In the genomic region with DNA sequence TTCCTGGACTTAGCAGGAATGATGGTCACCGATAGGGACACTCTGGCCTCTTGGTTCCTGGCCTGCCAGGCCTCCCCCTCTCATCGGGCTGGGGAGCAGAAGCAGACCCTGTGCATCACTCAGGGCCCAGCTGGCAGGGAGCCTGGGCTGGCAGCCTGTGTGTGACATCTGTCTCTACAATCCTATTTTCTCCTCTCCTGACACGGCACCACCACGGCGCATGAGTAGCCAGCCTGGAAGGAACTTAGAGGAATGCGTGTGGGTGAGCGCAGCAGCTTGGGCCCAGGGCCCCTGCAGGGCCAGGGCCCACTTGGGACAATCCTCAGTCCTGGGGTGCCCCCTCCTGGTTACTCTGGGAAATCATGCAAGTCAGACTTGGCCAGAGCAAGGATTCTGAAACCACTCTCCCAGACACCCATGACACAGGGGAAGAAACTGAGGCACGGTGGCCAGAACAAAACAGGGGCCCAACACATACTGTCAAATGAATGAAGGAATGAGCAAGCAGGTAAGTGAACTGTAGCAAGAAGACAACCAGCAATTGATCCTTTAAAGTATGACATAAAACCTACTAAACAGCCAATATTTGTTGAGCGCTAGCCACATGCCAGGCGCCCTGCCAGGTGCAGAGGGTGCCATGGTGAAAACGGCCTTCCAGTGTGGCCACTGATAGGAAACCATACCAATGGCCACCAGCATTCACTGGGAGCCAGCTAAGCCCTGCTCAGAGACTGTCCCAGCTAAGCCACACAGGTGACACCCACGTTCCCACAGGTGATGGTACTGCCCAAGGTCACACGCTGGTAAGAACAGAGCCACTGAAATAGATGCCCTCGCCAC, we compare ENCODE assay signal across 8 cellular contexts. TPM values are rescaled to one million over a fixed set of nuclear protein-coding genes. Genes with fewer than 3 reads are reported as not detected.
A peak's percentile ranks its signal among the peaks of the same experiment; 100 is the strongest.
DNase-seq lines count a peak whose midpoint lies in the region; ATAC-seq, FAIRE-seq and TF ChIP-seq lines count a peak whose summit lies in the region.

No MANE protein-coding gene starts in this region.

- peak overlapping the region; percentile 58 for H3K56ac ChIP-seq in mesendoderm (ENCODE audit: low read length)

- CTCF ChIA-PET in activated CD8-positive, alpha-beta T cell treated with anti-CD3 and anti-CD28 coated beads, Interleukin-2, amount 10 ng/mL, durations not matched to agents 7 days and 5 days (lab: Charles Lee) = interaction anchor here (0.8 to 7.0 kb wide), 12 partner anchors 9 to 375 kb away, joined by 3 to 146 read pairs (median 4); no protein-coding TSS in a partner anchor

- peak; percentile 82 for DNase-seq in GM12891 (ENCODE audit: insufficient read length, low spot score)
- peak; percentile 12 for DNase-seq in NCI-H526 treated with DMSO at 0.1 percent for 48 hours (lab: John Stamatoyannopoulos, UW)
- DNase-seq in activated CD8-positive, alpha-beta T cell treated with anti-CD3 and anti-CD28 coated beads, Interleukin-2, amount 10 ng/mL, durations not matched to agents 7 days and 5 days = peak; percentile 80
- DNase-seq in effector memory CD4-positive, alpha-beta T cell = peak; percentile 45 to 60 (median 53)
- peak; percentile 82 for DNase-seq in mesendoderm
- DNase-seq in stimulated activated CD8-positive, alpha-beta memory T cell treated with anti-CD3 and anti-CD28 coated beads, Interleukin-15, amount 100 ng/mL, for 4 hours (ENCODE audit: low read depth in 2 of 2) = peak; percentile 26 to 52
- no peak for DNase-seq in NCI-H187 treated with DMSO at 0.1 percent for 48 hours (lab: John Stamatoyannopoulos, UW)

- FAIRE-seq in GM12891 (lab: Jason Lieb, UNC) = peak; percentile 95

- peak overlapping the region; percentile 9 for H3K9ac ChIP-seq in mesendoderm (ENCODE audit: low read length)

- no peak overlapping the region for H3K18ac ChIP-seq in mesendoderm (ENCODE audit: low read length)

- H3K27me3 Mint-ChIP-seq in activated CD8-positive, alpha-beta T cell treated with anti-CD3 and anti-CD28 coated beads, Interleukin-2, amount 10 ng/mL, durations not matched to agents 7 days and 5 days (ENCODE audit: low read depth) = no peaks in the 10 kb centered on the region

- no peaks in the 10 kb centered on the region for H3K79me2 ChIP-seq in mesendoderm (ENCODE audit: control insufficient read depth, insufficient read depth, low read length)

- no CpG with 5 or more reads among the region's 14 CpGs for WGBS in mesendoderm (ENCODE audit: extremely low coverage, insufficient coverage, low lambda C conversion rate)

- H3K4me1 Mint-ChIP-seq in activated CD8-positive, alpha-beta T cell treated with anti-CD3 and anti-CD28 coated beads, Interleukin-2, amount 10 ng/mL, durations not matched to agents 7 days and 5 days (ENCODE audit: low read depth) = peaks cover 4% of the 10 kb centered on the region

- H3K4me1 ChIP-seq in effector memory CD4-positive, alpha-beta T cell (ENCODE audit: control insufficient read depth, insufficient read depth, low read length, poor library complexity, severe bottlenecking) = peaks cover 4% of the 10 kb centered on the region
- H3K4me1 ChIP-seq in mesendoderm (ENCODE audit: control insufficient read depth, low read depth, low read length) = no peaks in the 10 kb centered on the region

- no peaks in the 10 kb centered on the region for H3K79me1 ChIP-seq in mesendoderm (ENCODE audit: low read length)

- no peak overlapping the region for H3K27ac ChIP-seq in 22Rv1
- H3K27ac ChIP-seq in effector memory CD4-positive, alpha-beta T cell (ENCODE audit: insufficient read depth, low read length, poor library complexity, severe bottlenecking) = no peak overlapping the region
- no peak overlapping the region for H3K27ac ChIP-seq in mesendoderm (ENCODE audit: low read depth, low read length)

- H3K27me3 ChIP-seq in effector memory CD4-positive, alpha-beta T cell (replicated peaks; ENCODE audit: control insufficient read depth, insufficient read depth, low read length, poor library complexity, severe bottlenecking) = no peaks in the 10 kb centered on the region
- no peaks in the 10 kb centered on the region for H3K27me3 ChIP-seq in mesendoderm (ENCODE audit: insufficient read depth, low read length, poor library complexity)

- no peak for TF ChIP-seq POLR2A in GM12891 (IDR thresholded peaks at IDR 0.05; ENCODE audit: low read depth, low read length)

- peak; percentile 79 for TF ChIP-seq CTCF in 22Rv1 (IDR thresholded peaks at IDR 0.05)

- no peak overlapping the region for H2BK120ac ChIP-seq in mesendoderm (ENCODE audit: low read depth, low read length)

- no peaks in the 10 kb centered on the region for H3K9me3 Mint-ChIP-seq in activated CD8-positive, alpha-beta T cell treated with anti-CD3 and anti-CD28 coated beads, Interleukin-2, amount 10 ng/mL, durations not matched to agents 7 days and 5 days (ENCODE audit: insufficient read depth)

- POLR2A ChIA-PET in activated CD8-positive, alpha-beta T cell treated with anti-CD3 and anti-CD28 coated beads, Interleukin-2, amount 10 ng/mL, durations not matched to agents 7 days and 5 days (lab: Charles Lee) = no interaction called here

- H4K5ac ChIP-seq in mesendoderm (ENCODE audit: low read length) = no peak overlapping the region

- H2AK5ac ChIP-seq in mesendoderm (ENCODE audit: low read length) = no peak overlapping the region

- H3K36me3 Mint-ChIP-seq in activated CD8-positive, alpha-beta T cell treated with anti-CD3 and anti-CD28 coated beads, Interleukin-2, amount 10 ng/mL, durations not matched to agents 7 days and 5 days (ENCODE audit: low read depth) = no peaks in the 10 kb centered on the region

- ATAC-seq in activated CD8-positive, alpha-beta T cell treated with anti-CD3 and anti-CD28 coated beads, Interleukin-2, amount 10 ng/mL, durations not matched to agents 7 days and 5 days = peak; percentile 85

- H2BK15ac ChIP-seq in mesendoderm (replicated peaks; ENCODE audit: low read depth) = no peak overlapping the region

- H3K4me2 ChIP-seq in mesendoderm (ENCODE audit: low read length) = no peak overlapping the region

- H3K27ac Mint-ChIP-seq in activated CD8-positive, alpha-beta T cell treated with anti-CD3 and anti-CD28 coated beads, Interleukin-2, amount 10 ng/mL, durations not matched to agents 7 days and 5 days = peak overlapping the region; percentile 30

- H3K23ac ChIP-seq in mesendoderm (ENCODE audit: low read length) = no peak overlapping the region

- H3K4ac ChIP-seq in mesendoderm (ENCODE audit: low read depth, low read length) = no peak overlapping the region

- no peak overlapping the region for H3K4me3 ChIP-seq in effector memory CD4-positive, alpha-beta T cell (ENCODE audit: insufficient read depth, low read depth, low read length, poor library complexity, severe bottlenecking)
- H3K4me3 ChIP-seq in mesendoderm (ENCODE audit: low read length) = no peak overlapping the region

- H4K8ac ChIP-seq in mesendoderm (ENCODE audit: low read depth, low read length) = no peak overlapping the region

- no peak overlapping the region for H3K4me3 Mint-ChIP-seq in activated CD8-positive, alpha-beta T cell treated with anti-CD3 and anti-CD28 coated beads, Interleukin-2, amount 10 ng/mL, durations not matched to agents 7 days and 5 days

- no peaks in the 10 kb centered on the region for H3K9me3 ChIP-seq in effector memory CD4-positive, alpha-beta T cell (ENCODE audit: control insufficient read depth, low read length)

- no peak overlapping the region for H2BK5ac ChIP-seq in mesendoderm (ENCODE audit: low read length)

- H3K36me3 ChIP-seq in effector memory CD4-positive, alpha-beta T cell (ENCODE audit: control insufficient read depth, insufficient read depth, low read length) = no peaks in the 10 kb centered on the region
- no peaks in the 10 kb centered on the region for H3K36me3 ChIP-seq in mesendoderm (ENCODE audit: control insufficient read depth, insufficient read depth, low read length)

TF ChIP-seq in GM12891, 5 proteins besides CTCF, POLR2A, EP300 and RAD21:
- TF ChIP-seq TAF1 (IDR thresholded peaks at IDR 0.05; ENCODE audit: low read depth, low read length) (no peak), PAX5 (IDR thresholded peaks at IDR 0.05; ENCODE audit: insufficient read depth, low read length, severe bottlenecking) (no peak), SPI1 (IDR thresholded peaks at IDR 0.05; ENCODE audit: low read depth, low read length) (no peak), POLR2AphosphoS5 (IDR thresholded peaks at IDR 0.05; ENCODE audit: low read depth, low read length) (no peak), POU2F2 (IDR thresholded peaks at IDR 0.05; ENCODE audit: low read depth, low read length) (no peak)

RNA-seq across cellular contexts. Expression of gene RSPH14, which starts 13.3 kb away (rescaled TPM):
- polyA plus RNA-seq in GM12891 (2012; ENCODE audit: low read depth, missing spikeins) = 0.72 TPM
- under 1 TPM; 0.21 to 0.31 TPM for total RNA-seq in activated CD8-positive, alpha-beta T cell treated with anti-CD3 and anti-CD28 coated beads, Interleukin-2, amount 10 ng/mL, durations not matched to agents 7 days and 5 days
- polyA plus RNA-seq in mesendoderm (2013, experiment 1 of 2) = 0.20 TPM
- 0.20 TPM for polyA plus RNA-seq in mesendoderm (2013, experiment 2 of 2)

RNA-seq across cellular contexts. Expression of gene RAB36, which starts 16.8 kb away (rescaled TPM):
- polyA plus RNA-seq in GM12891 (2012; ENCODE audit: low read depth, missing spikeins) = 0.15 TPM
- 1 to 10 TPM in 1 of 2 experiments, under 1 TPM in 1; 0.79 to 1.0 TPM for total RNA-seq in activated CD8-positive, alpha-beta T cell treated with anti-CD3 and anti-CD28 coated beads, Interleukin-2, amount 10 ng/mL, durations not matched to agents 7 days and 5 days
- 0.67 TPM for polyA plus RNA-seq in mesendoderm (2013, experiment 1 of 2)
- polyA plus RNA-seq in mesendoderm (2013, experiment 2 of 2) = 0.64 TPM

RNA-seq across cellular contexts. Expression of gene BCR, which starts 51.8 kb away (rescaled TPM):
- 12.5 TPM for polyA plus RNA-seq in GM12891 (2012; ENCODE audit: low read depth, missing spikeins)
- total RNA-seq in activated CD8-positive, alpha-beta T cell treated with anti-CD3 and anti-CD28 coated beads, Interleukin-2, amount 10 ng/mL, durations not matched to agents 7 days and 5 days = 10 to 100 TPM; 31.1 to 31.9 TPM
- polyA plus RNA-seq in mesendoderm (2013, experiment 1 of 2) = 26.5 TPM
- polyA plus RNA-seq in mesendoderm (2013, experiment 2 of 2) = 26.2 TPM

RNA-seq across cellular contexts. Expression of gene GNAZ, which starts 58.2 kb away (rescaled TPM):
- 0.09 TPM for polyA plus RNA-seq in GM12891 (2012; ENCODE audit: low read depth, missing spikeins)
- total RNA-seq in activated CD8-positive, alpha-beta T cell treated with anti-CD3 and anti-CD28 coated beads, Interleukin-2, amount 10 ng/mL, durations not matched to agents 7 days and 5 days = under 1 TPM; 0.21 to 0.26 TPM
- polyA plus RNA-seq in mesendoderm (2013, experiment 1 of 2) = 4.0 TPM
- 3.9 TPM for polyA plus RNA-seq in mesendoderm (2013, experiment 2 of 2)
